Comparison of ENCODE assay signal across 11 cellular contexts in the genomic region with DNA sequence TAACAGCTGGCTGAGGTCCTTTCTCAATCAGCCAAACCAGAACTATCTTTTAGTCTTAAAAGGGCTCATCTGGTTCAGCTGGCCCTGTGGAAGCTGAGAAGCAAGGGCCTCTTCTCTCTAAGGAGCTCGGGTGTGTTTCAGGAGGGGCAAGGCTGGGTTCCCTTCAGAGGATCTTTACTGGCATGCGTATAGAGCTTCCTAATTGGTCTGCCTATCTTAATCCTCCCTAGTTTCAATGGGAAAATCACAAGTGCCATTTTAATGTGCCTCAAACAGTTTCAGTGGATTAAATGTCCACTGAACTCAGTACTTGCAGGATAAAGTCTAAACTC.
DNase-seq lines count a peak whose midpoint lies in the region; ATAC-seq and TF ChIP-seq lines count a peak whose summit lies in the region.
"Had no signal": no experiment of that assay in that cellular context is flagged by ENCODE, and none has a peak within 500 bp of the region (broad histone marks: within the 10 kb centered on the region; RNA-seq: fewer than 3 reads in every experiment).

No MANE protein-coding gene starts in this region.

- no peak for ATAC-seq in RWPE2 (ENCODE audit: low read depth)
- ATAC-seq in foreskin keratinocyte, result no peak
- ATAC-seq in GM21360 (IDR thresholded peaks at IDR 0.05; ENCODE audit: unreplicated experiment), result no peak

- no peak for TF ChIP-seq POLR2A in sigmoid colon (IDR thresholded peaks at IDR 0.05)

- BruUV-seq in Caco-2 (replicated peaks; lab: Mats Ljungman, UMichigan), result no TSS peak

- TF ChIP-seq EP300 in sigmoid colon (IDR thresholded peaks at IDR 0.05), result no peak

- no peaks in the 10 kb centered on the region for H3K27me3 Mint-ChIP-seq in Caco-2 (ENCODE audit: insufficient read depth, unreplicated experiment)
- peaks cover 10% of the 10 kb centered on the region in 2 donors for H3K27me3 Mint-ChIP-seq in CD4-positive, alpha-beta memory T cell

- intact Hi-C loops in Caco-2 (cut with micrococcal nuclease; ENCODE audit: unreplicated experiment), result no loop called here
- intact Hi-C loops in sigmoid colon (cut with DNase I), result loop anchor here (5.0 kb wide), 1 partner anchor 143 kb away; the partner anchor contains the start of gene ENAH
- intact Hi-C loops in CD4-positive, alpha-beta memory T cell (cut with micrococcal nuclease), result no loop called here

- no peaks in the 10 kb centered on the region for H3K9me3 Mint-ChIP-seq in Caco-2 (ENCODE audit: unreplicated experiment)
- H3K9me3 Mint-ChIP-seq in CD4-positive, alpha-beta memory T cell, result no peaks in the 10 kb centered on the region
- H3K9me3 Mint-ChIP-seq: stimulated activated naive CD8-positive, alpha-beta T cell treated with anti-CD3 and anti-CD28 coated beads, Interleukin-15, Interleukin-2, amounts not matched to agents 100 ng/mL and 50 ng/mL, for 24 hours had no signal

- H3K4me1 ChIP-seq in Caco-2, result peaks cover 7% of the 10 kb centered on the region; the same call in 1 of the 2 replicates
- H3K4me1 ChIP-seq in RWPE2 (ENCODE audit: insufficient read depth, poor library complexity, severe bottlenecking), result peaks cover 15% of the 10 kb centered on the region
- peaks cover 43% of the 10 kb centered on the region for H3K4me1 ChIP-seq in foreskin keratinocyte
- H3K4me1 ChIP-seq in sigmoid colon, result peaks cover 0 to 37% (median 24%) of the 10 kb centered on the region in 4 donors
- H3K4me1 ChIP-seq in effector memory CD4-positive, alpha-beta T cell (ENCODE audit: control insufficient read depth, insufficient read depth, low read length, poor library complexity, severe bottlenecking), result no peaks in the 10 kb centered on the region
- no peaks in the 10 kb centered on the region for H3K4me1 ChIP-seq in CD4-positive, alpha-beta memory T cell (ENCODE audit: insufficient read depth, low read length)
- H3K4me1 ChIP-seq: BLaER1 treated with 17β-estradiol and CSF1 and Interleukin-3, amounts not matched to agents 10 nM and 100 nM had no signal

- peak overlapping the region; percentile 67 for H3K27ac Mint-ChIP-seq in Caco-2 (ENCODE audit: unreplicated experiment)
- H3K27ac Mint-ChIP-seq in CD4-positive, alpha-beta memory T cell, result no peak overlapping the region
- H3K27ac Mint-ChIP-seq: stimulated activated naive CD8-positive, alpha-beta T cell treated with anti-CD3 and anti-CD28 coated beads, Interleukin-15, Interleukin-2, amounts not matched to agents 100 ng/mL and 50 ng/mL, for 24 hours had no signal

- DNase-seq in Caco-2 (no peak), RWPE2 (ENCODE audit: low spot score) (no peak), foreskin keratinocyte (no peak), sigmoid colon (no peak), GF-D8 (lab: John Stamatoyannopoulos, UW) (no peak)
- DNase-seq in effector memory CD4-positive, alpha-beta T cell, result no peak
- DNase-seq in CD4-positive, alpha-beta memory T cell, result no peak
- DNase-seq: head of caudate nucleus had no signal

- H3K27ac ChIP-seq in RWPE2 (ENCODE audit: poor library complexity, severe bottlenecking), result peak overlapping the region; percentile 39
- H3K27ac ChIP-seq in foreskin keratinocyte, result peak overlapping the region; percentile 33
- H3K27ac ChIP-seq in sigmoid colon, result peak overlapping the region; percentile 71 to 87 (median 83)
- H3K27ac ChIP-seq in effector memory CD4-positive, alpha-beta T cell (ENCODE audit: insufficient read depth, low read length, poor library complexity, severe bottlenecking), result no peak overlapping the region
- H3K27ac ChIP-seq in CD4-positive, alpha-beta memory T cell (ENCODE audit: low read depth, low read length), result no peak overlapping the region
- H3K27ac ChIP-seq: BLaER1 treated with 17β-estradiol and CSF1 and Interleukin-3, amounts not matched to agents 10 nM and 100 nM had no signal

- no peak overlapping the region for H3K4me3 Mint-ChIP-seq in Caco-2 (ENCODE audit: unreplicated experiment)
- no peak overlapping the region for H3K4me3 Mint-ChIP-seq in CD4-positive, alpha-beta memory T cell
- H3K4me3 Mint-ChIP-seq: stimulated activated naive CD8-positive, alpha-beta T cell treated with anti-CD3 and anti-CD28 coated beads, Interleukin-15, Interleukin-2, amounts not matched to agents 100 ng/mL and 50 ng/mL, for 24 hours had no signal

- peaks cover 50% of the 10 kb centered on the region for H3K36me3 Mint-ChIP-seq in Caco-2 (ENCODE audit: insufficient read depth, unreplicated experiment)
- H3K36me3 Mint-ChIP-seq in CD4-positive, alpha-beta memory T cell, result no peaks in the 10 kb centered on the region

- H3K4me3 ChIP-seq in Caco-2 (ENCODE audit: low read depth, low read length), result no peak overlapping the region
- no peak overlapping the region for H3K4me3 ChIP-seq in RWPE2 (ENCODE audit: severe bottlenecking)
- no peak overlapping the region for H3K4me3 ChIP-seq in sigmoid colon
- no peak overlapping the region for H3K4me3 ChIP-seq in effector memory CD4-positive, alpha-beta T cell (ENCODE audit: insufficient read depth, low read depth, low read length, poor library complexity, severe bottlenecking)
- no peak overlapping the region for H3K4me3 ChIP-seq in CD4-positive, alpha-beta memory T cell (ENCODE audit: low read length in 2 of 2)
- H3K4me3 ChIP-seq: BLaER1 treated with 17β-estradiol and CSF1 and Interleukin-3, amounts not matched to agents 10 nM and 100 nM had no signal

- CTCF ChIA-PET in Caco-2 (lab: Charles Lee), result no interaction called here
- CTCF ChIA-PET in CD4-positive, alpha-beta memory T cell (lab: Charles Lee; ENCODE audit: partially characterized antibody), result no interaction called here

- H3K4me1 Mint-ChIP-seq in Caco-2 (ENCODE audit: low read depth, unreplicated experiment), result peaks cover 15% of the 10 kb centered on the region
- no peaks in the 10 kb centered on the region for H3K4me1 Mint-ChIP-seq in CD4-positive, alpha-beta memory T cell

- H3K9me3 ChIP-seq in Caco-2, result no peaks in the 10 kb centered on the region
- H3K9me3 ChIP-seq in RWPE2 (ENCODE audit: severe bottlenecking), result no peaks in the 10 kb centered on the region
- no peaks in the 10 kb centered on the region for H3K9me3 ChIP-seq in sigmoid colon
- H3K9me3 ChIP-seq in effector memory CD4-positive, alpha-beta T cell (ENCODE audit: control insufficient read depth, low read length), result no peaks in the 10 kb centered on the region
- no peaks in the 10 kb centered on the region for H3K9me3 ChIP-seq in CD4-positive, alpha-beta memory T cell (ENCODE audit: control insufficient read depth in 1 of 2, low read length in 2 of 2)
- H3K9me3 ChIP-seq: BLaER1 treated with 17β-estradiol and CSF1 and Interleukin-3, amounts not matched to agents 10 nM and 100 nM had no signal

- POLR2A ChIA-PET in Caco-2 (lab: Charles Lee), result no interaction called here
- POLR2A ChIA-PET in CD4-positive, alpha-beta memory T cell (lab: Charles Lee; ENCODE audit: partially characterized antibody), result no interaction called here

- H3K36me3 ChIP-seq in Caco-2 (ENCODE audit: control insufficient read depth, insufficient read depth, low read length) (no peaks in the 10 kb centered on the region), RWPE2 (ENCODE audit: low read depth) (peaks cover 14% of the 10 kb centered on the region; the same call in 1 of the 2 replicates), sigmoid colon (peaks cover 0 to 31% (median 2%) of the 10 kb centered on the region in 4 donors)
- no peaks in the 10 kb centered on the region for H3K36me3 ChIP-seq in effector memory CD4-positive, alpha-beta T cell (ENCODE audit: control insufficient read depth, insufficient read depth, low read length)
- H3K36me3 ChIP-seq in CD4-positive, alpha-beta memory T cell (ENCODE audit: insufficient read depth, low read length), result no peaks in the 10 kb centered on the region

- WGBS in sigmoid colon, 2 donors, result 90 to 93% methylated on average over 2 of the region's 2 CpGs

- H3K27me3 ChIP-seq in Caco-2 (replicated peaks; ENCODE audit: control insufficient read depth, insufficient read depth, low read length) (no peaks in the 10 kb centered on the region), RWPE2 (ENCODE audit: insufficient read depth, poor library complexity, severe bottlenecking) (no peaks in the 10 kb centered on the region), foreskin keratinocyte (no peaks in the 10 kb centered on the region), sigmoid colon (no peaks in the 10 kb centered on the region)
- peaks cover 1% of the 10 kb centered on the region for H3K27me3 ChIP-seq in effector memory CD4-positive, alpha-beta T cell (replicated peaks; ENCODE audit: control insufficient read depth, insufficient read depth, low read length, poor library complexity, severe bottlenecking)
- H3K27me3 ChIP-seq in CD4-positive, alpha-beta memory T cell (ENCODE audit: insufficient read depth, low read length), result no peaks in the 10 kb centered on the region
- H3K27me3 ChIP-seq: BLaER1 treated with 17β-estradiol and CSF1 and Interleukin-3, amounts not matched to agents 10 nM and 100 nM had no signal

- TF ChIP-seq CTCF in Caco-2 (IDR thresholded peaks at IDR 0.05; ENCODE audit: insufficient read depth in 1 of 2, low read depth in 1 of 2, low read length in 1 of 2, severe bottlenecking in 1 of 2, unreplicated experiment in 1 of 2) (no peak), RWPE2 (IDR thresholded peaks at IDR 0.05; ENCODE audit: poor library complexity, severe bottlenecking) (no peak), foreskin keratinocyte (conservative IDR thresholded peaks at IDR 0.05) (no peak), sigmoid colon (IDR thresholded peaks at IDR 0.05) (no peak)

Comparison
In these comparisons a context has a peak if more than half of its experiments do, and no peak if none do; other contexts are left out.
1. H3K27ac ChIP-seq: peak in RWPE2 (single experiment), foreskin keratinocyte (single experiment) and sigmoid colon (4 of 4); none in effector memory CD4-positive, alpha-beta T cell (single experiment) and CD4-positive, alpha-beta memory T cell (single experiment).